Comparison of ENCODE assay signal across 30 cellular contexts in genomic region chr12:78284417-78284816, GRCh38.
"Had no signal": no experiment of that assay in that cellular context is flagged by ENCODE, and none has a peak within 500 bp of the region (broad histone marks: within the 10 kb centered on the region; RNA-seq: fewer than 3 reads in every experiment).

No MANE protein-coding gene starts in this region.

- ATAC-seq: left colon; left lung; lower lobe of right lung; natural killer cell; right lobe of liver; stimulated activated memory B cell treated with anti-CD40 and anti-IgM and Interleukin-4, amounts not matched to agents 10 μg/mL and 1 μg/mL and 100 μg/mL, for 72 hours; stimulated activated naive CD8-positive, alpha-beta T cell treated with anti-CD3 and anti-CD28 coated beads, Interleukin-15, amount 100 ng/mL, for 72 hours had no signal

- DNase-seq: immature natural killer cell; kidney; left colon; left lung; lower lobe of right lung; mammary epithelial cell; mesendoderm; naive B cell; natural killer cell; nephron progenitor cell; occipital lobe; ovary; right lobe of liver; stimulated activated CD4-positive, alpha-beta T cell treated with anti-CD3 and anti-CD28 coated beads, Interleukin-1b, Interleukin-23, amount 100 ng/mL, for 48 hours; stimulated activated CD4-positive, alpha-beta T cell treated with anti-CD3 and anti-CD28 coated beads, Interleukin-2, amount 100 ng/mL, for 48 hours; stimulated activated CD4-positive, alpha-beta T cell treated with anti-CD3 and anti-CD28 coated beads, Interleukin-4, amount 100 ng/mL, for 4 hours; stimulated activated CD8-positive, alpha-beta memory T cell treated with anti-CD3 and anti-CD28 coated beads, Interleukin-4, amount 100 ng/mL, for 48 hours; stimulated activated naive CD4-positive, alpha-beta T cell treated with Interleukin-2 at 50 U/mL for 16 hours; stimulated activated naive CD8-positive, alpha-beta T cell treated with anti-CD3 and anti-CD28 coated beads, Interleukin-15, amount 100 ng/mL, for 72 hours; substantia nigra; uterus had no signal

- H3K4me3 ChIP-seq: left lung, lower lobe of right lung, neural progenitor cell, ovary, right atrium auricular region, right lobe of liver, smooth muscle cell, tibial nerve, uterus had no signal

- H3K4me1 ChIP-seq: left lung, lower lobe of right lung, right atrium auricular region, right lobe of liver, tibial nerve, uterus had no signal

- H3K36me3 ChIP-seq: left lung, lower lobe of right lung, neural progenitor cell, neutrophil, ovary, right atrium auricular region, right lobe of liver, tibial nerve, uterus had no signal

- H2AFZ ChIP-seq: neural progenitor cell had no signal

- H3K27ac ChIP-seq: left lung, lower lobe of right lung, neural progenitor cell, neutrophil, ovary, right atrium auricular region, right lobe of liver, tibial nerve, uterus had no signal

- H3K27me3 Mint-ChIP-seq: progenitor cell of endocrine pancreas; stimulated activated memory B cell treated with anti-CD40 and anti-IgM and Interleukin-4, amounts not matched to agents 10 μg/mL and 1 μg/mL and 100 μg/mL, for 72 hours; stimulated activated naive CD8-positive, alpha-beta T cell treated with anti-CD3 and anti-CD28 coated beads, Interleukin-15, amount 100 ng/mL, for 72 hours; type B pancreatic cell had no signal

- H3K27ac Mint-ChIP-seq: immature natural killer cell; mesothelial cell of epicardium; natural killer cell; nephron progenitor cell; neural progenitor cell; progenitor cell of endocrine pancreas; stimulated activated memory B cell treated with anti-CD40 and anti-IgM and Interleukin-4, amounts not matched to agents 10 μg/mL and 1 μg/mL and 100 μg/mL, for 72 hours; stimulated activated naive CD8-positive, alpha-beta T cell treated with anti-CD3 and anti-CD28 coated beads, Interleukin-15, amount 100 ng/mL, for 72 hours; type B pancreatic cell had no signal

- H3K9ac ChIP-seq: neural progenitor cell had no signal

- H3K4me1 Mint-ChIP-seq: immature natural killer cell; mesothelial cell of epicardium; naive B cell; natural killer cell; stimulated activated naive CD8-positive, alpha-beta T cell treated with anti-CD3 and anti-CD28 coated beads, Interleukin-15, amount 100 ng/mL, for 72 hours had no signal

- H3K4me2 ChIP-seq: neural progenitor cell, smooth muscle cell had no signal

- H3K36me3 Mint-ChIP-seq: immature natural killer cell; mesothelial cell of epicardium; naive B cell; natural killer cell; neural progenitor cell; stimulated activated memory B cell treated with anti-CD40 and anti-IgM and Interleukin-4, amounts not matched to agents 10 μg/mL and 1 μg/mL and 100 μg/mL, for 72 hours; type B pancreatic cell had no signal

- H3K9me3 ChIP-seq: lower lobe of right lung, neutrophil, ovary, right atrium auricular region, right lobe of liver, tibial nerve, uterus had no signal

- H3K9me3 Mint-ChIP-seq: mesothelial cell of epicardium; nephron progenitor cell; neural progenitor cell; stimulated activated memory B cell treated with anti-CD40 and anti-IgM and Interleukin-4, amounts not matched to agents 10 μg/mL and 1 μg/mL and 100 μg/mL, for 72 hours; type B pancreatic cell had no signal

- H3K27me3 ChIP-seq: left lung, neural progenitor cell, neutrophil, ovary, right atrium auricular region, right lobe of liver, tibial nerve, uterus had no signal

- H3K4me3 Mint-ChIP-seq: immature natural killer cell; mesothelial cell of epicardium; naive B cell; natural killer cell; nephron progenitor cell; neural progenitor cell; stimulated activated memory B cell treated with anti-CD40 and anti-IgM and Interleukin-4, amounts not matched to agents 10 μg/mL and 1 μg/mL and 100 μg/mL, for 72 hours; stimulated activated naive CD8-positive, alpha-beta T cell treated with anti-CD3 and anti-CD28 coated beads, Interleukin-15, amount 100 ng/mL, for 72 hours; type B pancreatic cell had no signal
